ENCODE assay signal across 20 cellular contexts in genomic region chr16:63623551-63624039, GRCh38.
"Had no signal": no experiment of that assay in that cellular context is flagged by ENCODE, and none has a peak within 500 bp of the region (broad histone marks: within the 10 kb centered on the region; RNA-seq: fewer than 3 reads in every experiment).

No MANE protein-coding gene starts in this region.

- H3K27me3 ChIP-seq: SJCRH30 had no signal

- H3K4me3 ChIP-seq: K562, SJCRH30, SK-N-MC had no signal

- H3K4me2 ChIP-seq: KMS-11 had no signal

- H3K36me3 ChIP-seq: SJCRH30 had no signal

- H3K27ac ChIP-seq: HL-60, KMS-11, RWPE1, SJCRH30, SK-N-MC had no signal

- H3K4me1 ChIP-seq: SJCRH30 had no signal

- H3K9ac ChIP-seq: KMS-11 had no signal

- H3K9me3 ChIP-seq: SJCRH30 had no signal

- DNase-seq: NCI-H1092, NCI-H1105 treated with DMSO at 0.1 percent for 48 hours, NCI-H1417 treated with DMSO at 0.1 percent for 48 hours, NCI-H187, NCI-H2029, NCI-H2081 treated with DMSO at 0.1 percent for 48 hours, NCI-H2171, NCI-H226, NCI-H446, NCI-H510A, NCI-H524 treated with DMSO at 0.1 percent for 48 hours, NCI-H748 treated with DMSO at 0.1 percent for 48 hours, PC-3, SHP77, SJCRH30 had no signal
